Comparison of ENCODE assay signal across 8 cellular contexts in genomic region chr10:88991900-88992237, GRCh38. TPM values are rescaled to one million over a fixed set of nuclear protein-coding genes. Genes with fewer than 3 reads are reported as not detected.
DNase-seq lines count a peak whose midpoint lies in the region; ATAC-seq and TF ChIP-seq lines count a peak whose summit lies in the region.

No MANE protein-coding gene starts in this region.

- H3K9me3 ChIP-seq in adipocyte (ENCODE audit: control insufficient read depth, low read length) (no peaks in the 10 kb centered on the region), liver (ENCODE audit: control insufficient read depth in 4 of 4, low read length in 3 of 4) (no peaks in the 10 kb centered on the region), upper lobe of right lung (no peaks in the 10 kb centered on the region)

- peak in 1 of 2 donors; percentile 19 for TF ChIP-seq RAD21 in liver (IDR thresholded peaks at IDR 0.05)

- no peaks in the 10 kb centered on the region for H3K27me3 ChIP-seq in adipocyte (replicated peaks; ENCODE audit: control insufficient read depth, insufficient read depth, low read length)
- H3K27me3 ChIP-seq in liver (ENCODE audit: control insufficient read depth in 4 of 4, insufficient read depth in 4 of 4, low read length in 3 of 4) = no peaks in the 10 kb centered on the region
- H3K27me3 ChIP-seq in upper lobe of right lung = no peaks in the 10 kb centered on the region

- H3K9ac ChIP-seq in adipocyte (ENCODE audit: low read length) (peak overlapping the region; percentile 99), liver (ENCODE audit: low read depth in 1 of 2, low read length in 2 of 2) (peak overlapping the region; percentile 83 to 98)

- TF ChIP-seq CTCF in liver (IDR thresholded peaks at IDR 0.05; ENCODE audit: low read depth, low read length, missing input control) (no peak), upper lobe of right lung (IDR thresholded peaks at IDR 0.05) (no peak)

- ATAC-seq in HG03025 (IDR thresholded peaks at IDR 0.05; ENCODE audit: low FRiP score, unreplicated experiment) = peak; percentile 8
- peak; percentile 1 for ATAC-seq in upper lobe of right lung
- ATAC-seq in GM18520 (IDR thresholded peaks at IDR 0.05; ENCODE audit: unreplicated experiment) = no peak

- intact Hi-C loops in upper lobe of right lung (cut with DNase I) = no loop called here

- peak; percentile 38 for DNase-seq in AG08396 (ENCODE audit: low spot score)
- DNase-seq in adipocyte (ENCODE audit: low read depth) = no peak
- no peak for DNase-seq in upper lobe of right lung
- DNase-seq in NCI-H146 (lab: John Stamatoyannopoulos, UW) = no peak
- DNase-seq in COR-L47 (lab: John Stamatoyannopoulos, UW) = no peak

- peaks cover 63% of the 10 kb centered on the region for H3K4me1 ChIP-seq in adipocyte (ENCODE audit: control insufficient read depth, insufficient read depth, low read length)
- peaks cover 7 to 56% (median 51%) of the 10 kb centered on the region in 4 donors for H3K4me1 ChIP-seq in liver (ENCODE audit: control insufficient read depth in 4 of 4, insufficient read depth in 4 of 4, low read length in 3 of 4)
- H3K4me1 ChIP-seq in upper lobe of right lung = peaks cover 14% of the 10 kb centered on the region

- 14% methylated on average over 6 of the region's 6 CpGs for WGBS in liver

- H3K36me3 ChIP-seq in adipocyte (ENCODE audit: control insufficient read depth, insufficient read depth, low read length, severe bottlenecking) (no peaks in the 10 kb centered on the region), liver (ENCODE audit: control insufficient read depth in 4 of 4, insufficient read depth in 3 of 4, low read depth in 1 of 4, low read length in 3 of 4) (no peaks in the 10 kb centered on the region), upper lobe of right lung (no peaks in the 10 kb centered on the region)

- peak overlapping the region; percentile 98 for H3K4me3 ChIP-seq in adipocyte (ENCODE audit: low read length)
- H3K4me3 ChIP-seq in liver (ENCODE audit: low read depth in 1 of 3, low read length in 3 of 3) = peak overlapping the region; percentile 94 to 95 (median 95)
- peak overlapping the region; percentile 79 for H3K4me3 ChIP-seq in upper lobe of right lung

- H3K27ac ChIP-seq in liver (ENCODE audit: low read depth in 1 of 2, low read length in 2 of 2) (peak overlapping the region; percentile 96 to 99), upper lobe of right lung (peak overlapping the region; percentile 94)

TF ChIP-seq in liver, 16 proteins besides CTCF, POLR2A, EP300 and RAD21:
- TF ChIP-seq EGR1 (IDR thresholded peaks at IDR 0.05; ENCODE audit: low read depth in 2 of 2) (no peak), HNF4G (IDR thresholded peaks at IDR 0.05) (no peak), ATF3 (IDR thresholded peaks at IDR 0.05) (no peak), NR2F2 (IDR thresholded peaks at IDR 0.05) (no peak), TAF1 (conservative IDR thresholded peaks at IDR 0.05) (no peak), HNF4A (conservative IDR thresholded peaks at IDR 0.05) (no peak), REST (IDR thresholded peaks at IDR 0.05) (no peak), JUND (IDR thresholded peaks at IDR 0.05) (no peak), MAX (IDR thresholded peaks at IDR 0.05) (no peak)
TF ChIP-seq in liver: peak in this region for 0.

RNA-seq across cellular contexts. Expression of gene FAS, which starts 1.3 kb away (rescaled TPM):
- total RNA-seq in liver (10 to 100 TPM in 1 of 2 donors, 1 to 10 TPM in 1; 2.2 to 13.2 TPM), upper lobe of right lung (41.2 TPM)
- 1 to 10 TPM; 5.6 to 6.2 TPM for polyA plus RNA-seq in liver

RNA-seq across cellular contexts. Expression of gene ACTA2, which starts 39.3 kb away (rescaled TPM):
- 100 to 1,000 TPM in 1 of 2 donors, 10 to 100 TPM in 1; 13.2 to 182 TPM for total RNA-seq in liver
- polyA plus RNA-seq in liver = 100 to 1,000 TPM in 1 of 2 donors, 10 to 100 TPM in 1; 16.8 to 130 TPM
- 478 TPM for total RNA-seq in upper lobe of right lung
